8 cellular contexts compared by ENCODE assay signal in the genomic region with DNA sequence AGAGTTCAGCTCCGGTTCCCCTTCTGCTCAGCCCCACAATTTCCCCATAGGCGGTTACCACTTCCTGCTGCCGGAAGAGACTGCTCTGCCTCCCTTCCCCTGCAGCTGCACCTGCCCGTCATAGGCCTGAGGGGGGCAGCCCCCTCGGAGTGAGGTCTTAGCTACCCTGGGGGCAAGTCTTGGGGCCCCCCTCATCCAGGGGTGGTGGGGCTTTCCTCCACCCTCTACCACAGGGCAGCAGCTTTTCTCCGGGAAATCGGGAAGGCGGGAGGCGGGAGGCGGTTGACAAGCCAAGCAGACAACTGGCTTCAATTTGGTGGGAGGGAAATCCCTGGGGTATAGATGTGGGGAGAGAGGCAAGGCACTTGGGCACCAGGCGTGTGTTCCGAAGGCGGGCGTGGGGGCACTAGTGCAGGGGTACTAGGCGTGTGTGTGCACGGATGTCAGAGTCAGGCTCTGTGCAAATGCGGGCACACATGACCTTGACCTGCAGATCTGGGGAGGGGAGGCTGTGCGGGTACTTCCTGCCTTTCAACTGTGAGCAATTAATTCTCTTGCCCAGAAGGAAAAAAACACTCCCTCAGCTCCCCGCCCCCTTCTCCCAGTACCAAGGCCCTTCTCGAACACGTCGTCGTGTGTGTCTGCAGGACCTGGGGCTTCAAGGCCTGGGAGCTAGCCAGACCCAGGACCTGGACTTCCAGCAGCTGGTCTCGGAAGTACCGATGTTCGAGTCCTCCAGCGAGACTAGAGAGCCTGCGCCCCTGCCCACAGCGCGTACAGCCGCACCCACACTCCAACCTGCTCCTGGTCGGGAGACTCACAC. TPM values are rescaled to one million over a fixed set of nuclear protein-coding genes. Genes with fewer than 3 reads are reported as not detected.
DNase-seq lines count a peak whose midpoint lies in the region; ATAC-seq and TF ChIP-seq lines count a peak whose summit lies in the region.

No MANE protein-coding gene starts in this region.

- in situ Hi-C loops in astrocyte of the spinal cord (cut with HindIII; ENCODE audit: low sequenced_read_pairs): no loop called here

- TF ChIP-seq CTCF in NB4 (IDR thresholded peaks at IDR 0.05; ENCODE audit: low read depth, low read length) (no peak), astrocyte of the spinal cord (IDR thresholded peaks at IDR 0.05; ENCODE audit: low read depth, low read length) (no peak)

- TF ChIP-seq POLR2A in NB4 (IDR thresholded peaks at IDR 0.05; ENCODE audit: extremely low read depth, insufficient read length): no peak

- peak overlapping the region; percentile 95 for H3K27ac Mint-ChIP-seq in T-helper 17 cell

- no peaks in the 10 kb centered on the region for H3K27me3 Mint-ChIP-seq in T-helper 17 cell

- no peaks in the 10 kb centered on the region for H3K36me3 Mint-ChIP-seq in T-helper 17 cell (ENCODE audit: low read depth)

- peak overlapping the region; percentile 92 for H3K4me3 Mint-ChIP-seq in T-helper 17 cell

- peak overlapping the region; percentile 69 for H3K4me3 ChIP-seq in NB4 (ENCODE audit: low read depth, low read length)
- H3K4me3 ChIP-seq in astrocyte of the spinal cord (ENCODE audit: low read depth, low read length): peak overlapping the region; percentile 57

- H3K9me3 ChIP-seq in T-helper 17 cell (ENCODE audit: control insufficient read depth, low read length, poor library complexity, severe bottlenecking): no peaks in the 10 kb centered on the region

- ATAC-seq in GM21619 (IDR thresholded peaks at IDR 0.05; ENCODE audit: unreplicated experiment) (peak; percentile 38), T-helper 17 cell (peak; percentile 60)

- H3K4me1 Mint-ChIP-seq in T-helper 17 cell: peaks cover 23% of the 10 kb centered on the region

- DNase-seq in DMS53 treated with DMSO at 0.1 percent for 48 hours (lab: John Stamatoyannopoulos, UW; ENCODE audit: unreplicated experiment): peak; percentile 27
- peak; percentile 94 for DNase-seq in NB4 (ENCODE audit: low read depth)
- peak; percentile 62 to 73 (median 64) for DNase-seq in T-helper 17 cell
- DNase-seq in astrocyte of the spinal cord (ENCODE audit: low read depth, low spot score): no peak
- peak; percentile 2 for DNase-seq in kidney glomerular epithelial cell (lab: John Stamatoyannopoulos, UW)
- DNase-seq in stimulated activated CD4-positive, alpha-beta T cell treated with anti-CD3 and anti-CD28 coated beads, Interleukin-4, amount 100 ng/mL, for 1 hour: peak; percentile 62
- DNase-seq in COLO829 (ENCODE audit: low spot score): no peak

RNA-seq across cellular contexts. Expression of gene ARHGAP4, which starts 1.0 kb away (rescaled TPM):
- total RNA-seq in T-helper 17 cell: 100 to 1,000 TPM; 374 to 404 TPM

RNA-seq across cellular contexts. Expression of gene NAA10, which starts 7.8 kb away (rescaled TPM):
- total RNA-seq in T-helper 17 cell: 10 to 100 TPM; 42.8 to 48.5 TPM

RNA-seq across cellular contexts. Expression of gene RENBP, which starts 17.4 kb away (rescaled TPM):
- 10 to 100 TPM in 1 of 2 donors, 1 to 10 TPM in 1; 8.8 to 11.5 TPM for total RNA-seq in T-helper 17 cell

RNA-seq across cellular contexts. Expression of gene AVPR2, which starts 22.6 kb away (rescaled TPM):
- total RNA-seq in T-helper 17 cell: not detected

RNA-seq across cellular contexts. Expression of gene L1CAM, which starts 41.1 kb away (rescaled TPM):
- total RNA-seq in T-helper 17 cell: 1 to 10 TPM; 2.3 to 3.9 TPM

Comparison
In these comparisons a context has a peak if more than half of its experiments do, and no peak if none do; other contexts are left out.
1. DNase-seq: peak in DMS53 treated with DMSO at 0.1 percent for 48 hours (single experiment), NB4 (single experiment), T-helper 17 cell (3 of 3), kidney glomerular epithelial cell (single experiment) and stimulated activated CD4-positive, alpha-beta T cell treated with anti-CD3 and anti-CD28 coated beads, Interleukin-4, amount 100 ng/mL, for 1 hour (single experiment); none in astrocyte of the spinal cord (single experiment) and COLO829 (single experiment).